Comparison of ENCODE assay signal across 20 cellular contexts in the genomic region with DNA sequence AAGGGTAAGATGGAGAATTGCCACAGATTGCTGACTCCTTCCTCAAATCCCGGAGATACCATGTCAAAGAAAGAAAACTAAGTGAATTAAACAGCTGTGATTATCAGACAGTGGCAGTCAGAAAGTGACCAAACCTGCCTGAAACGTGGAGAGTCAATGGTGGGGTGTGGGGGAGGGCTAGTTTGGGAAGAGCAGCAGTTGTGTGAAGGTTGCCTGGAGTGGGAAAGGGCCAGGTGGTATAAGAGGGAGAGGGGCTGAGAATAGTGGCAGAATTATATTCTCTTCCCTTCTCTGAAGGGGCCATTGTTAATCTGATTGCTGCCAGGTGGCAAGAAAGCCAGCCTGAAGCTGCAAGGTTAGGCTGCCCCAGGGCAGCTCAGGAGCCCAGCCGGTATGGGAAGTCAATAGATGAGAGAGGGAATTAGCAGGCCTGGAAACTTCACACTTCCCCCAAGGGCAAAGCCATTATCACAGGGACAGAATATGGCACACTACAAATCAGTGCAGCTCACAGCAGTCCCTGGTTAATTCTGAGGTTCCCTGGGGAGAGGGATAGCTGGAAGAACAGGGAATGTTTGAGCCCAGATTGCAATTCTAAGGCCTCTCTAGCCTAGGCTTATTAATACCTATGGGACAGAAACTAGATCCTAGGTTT.
A peak's percentile ranks its signal among the peaks of the same experiment; 100 is the strongest.
DNase-seq lines count a peak whose midpoint lies in the region; ATAC-seq, FAIRE-seq and TF ChIP-seq lines count a peak whose summit lies in the region.
"Had no signal": no experiment of that assay in that cellular context is flagged by ENCODE, and none has a peak within 500 bp of the region (broad histone marks: within the 10 kb centered on the region; RNA-seq: fewer than 3 reads in every experiment).

No MANE protein-coding gene starts in this region.

- peaks cover 0 to 5% of the 10 kb centered on the region in 2 donors for H3K27me3 Mint-ChIP-seq in natural killer cell treated with Interleukin-12 subunit alpha and Interleukin-12 subunit beta and Interleukin-15 and Interleukin-18, amount 100 ng/mL, for 72 hours
- H3K27me3 Mint-ChIP-seq: activated CD8-positive, alpha-beta memory T cell treated with anti-CD3 and anti-CD28 coated beads, Interleukin-2, amount 10 ng/mL, durations not matched to agents 7 days and 5 days had no signal

- H3K36me3 ChIP-seq in SJCRH30 = no peaks in the 10 kb centered on the region
- no peaks in the 10 kb centered on the region for H3K36me3 ChIP-seq in pancreas
- no peaks in the 10 kb centered on the region for H3K36me3 ChIP-seq in HepG2 (replicated peaks in 1 of 2; ENCODE audit: control insufficient read depth in 1 of 2, insufficient read depth in 2 of 2, low read length in 2 of 2)
- H3K36me3 ChIP-seq: MG63, tibial artery had no signal

- TF ChIP-seq CTCF in pancreas (IDR thresholded peaks at IDR 0.05) = no peak
- no peak for TF ChIP-seq CTCF in HepG2 (CRISPR knock-in tag; IDR thresholded peaks at IDR 0.05)

- no peaks in the 10 kb centered on the region for H3K9me3 ChIP-seq in SJCRH30 (replicated peaks)
- no peaks in the 10 kb centered on the region for H3K9me3 ChIP-seq in pancreas
- no peaks in the 10 kb centered on the region for H3K9me3 ChIP-seq in HepG2 (ENCODE audit: low read length)
- H3K9me3 ChIP-seq: MG63, tibial artery had no signal

- no peaks in the 10 kb centered on the region for H3K79me2 ChIP-seq in HepG2 (ENCODE audit: insufficient read depth, low read length)

- TF ChIP-seq POLR2A in HepG2 (IDR thresholded peaks at IDR 0.05; ENCODE audit: insufficient read depth in 1 of 2, low read depth in 2 of 2, low read length in 2 of 2) = no peak

- H3K4me3 ChIP-seq in SJCRH30 (no peak overlapping the region), pancreas (no peak overlapping the region), HepG2 (replicated peaks in 1 of 3; ENCODE audit: insufficient read depth in 1 of 3, low read depth in 2 of 3, low read length in 3 of 3) (no peak overlapping the region)
- H3K4me3 ChIP-seq: MG63, tibial artery had no signal

- no peak overlapping the region for H3K4me3 Mint-ChIP-seq in natural killer cell treated with Interleukin-12 subunit alpha and Interleukin-12 subunit beta and Interleukin-15 and Interleukin-18, amount 100 ng/mL, for 72 hours
- H3K4me3 Mint-ChIP-seq: activated CD8-positive, alpha-beta memory T cell treated with anti-CD3 and anti-CD28 coated beads, Interleukin-2, amount 10 ng/mL, durations not matched to agents 7 days and 5 days; CD14-positive monocyte had no signal

- no peak for TF ChIP-seq RAD21 in HepG2 (CRISPR knock-in tag; IDR thresholded peaks at IDR 0.05)

- no peak for FAIRE-seq in pancreas (lab: Jason Lieb, UNC)
- no peak for FAIRE-seq in HepG2 (lab: Jason Lieb, UNC)

- H4K20me1 ChIP-seq in HepG2 (ENCODE audit: insufficient read depth, low read length) = no peaks in the 10 kb centered on the region

- H3K27ac ChIP-seq in SJCRH30 = peak overlapping the region; percentile 10
- H3K27ac ChIP-seq in pancreas = peak overlapping the region; percentile 28 to 72 (median 50)
- H3K27ac ChIP-seq in HepG2 (ENCODE audit: extremely low read length, insufficient read depth, low read length) = no peak overlapping the region
- H3K27ac ChIP-seq: epithelial cell of prostate, tibial artery had no signal

- intact Hi-C loops in pancreas (cut with DNase I) = no loop called here
- intact Hi-C loops in HepG2 (cut with micrococcal nuclease; ENCODE audit: unreplicated experiment) = no loop called here

- no peaks in the 10 kb centered on the region for H3K9me3 Mint-ChIP-seq in natural killer cell treated with Interleukin-12 subunit alpha and Interleukin-12 subunit beta and Interleukin-15 and Interleukin-18, amount 100 ng/mL, for 72 hours
- H3K9me3 Mint-ChIP-seq: activated T-helper 2 cell treated with anti-CD3 and anti-CD28 coated beads, Interferon-gamma antibody, Interleukin-2, Interleukin-4, amounts not matched to agents 10 μg/mL and 5 μg/mL and 100 μg/mL, durations not matched to agents 14 hours and 24 hours and 36 hours had no signal

- H3K4me1 ChIP-seq in SJCRH30 = peaks cover 7% of the 10 kb centered on the region; the same call in 1 of the 2 replicates
- peaks cover 3 to 29% (median 19%) of the 10 kb centered on the region in 3 donors for H3K4me1 ChIP-seq in pancreas
- H3K4me1 ChIP-seq in HepG2 (ENCODE audit: insufficient read depth, low read length) = no peaks in the 10 kb centered on the region
- H3K4me1 ChIP-seq: tibial artery had no signal

- no peaks in the 10 kb centered on the region for H3K36me3 Mint-ChIP-seq in natural killer cell treated with Interleukin-12 subunit alpha and Interleukin-12 subunit beta and Interleukin-15 and Interleukin-18, amount 100 ng/mL, for 72 hours
- H3K36me3 Mint-ChIP-seq: activated CD8-positive, alpha-beta memory T cell treated with anti-CD3 and anti-CD28 coated beads, Interleukin-2, amount 10 ng/mL, durations not matched to agents 7 days and 5 days; CD14-positive monocyte had no signal

- no peak for TF ChIP-seq EP300 in HepG2 (IDR thresholded peaks at IDR 0.05; ENCODE audit: low read depth in 2 of 2, low read length in 2 of 2)
- TF ChIP-seq EP300 in HepG2 (CRISPR knock-in tag; IDR thresholded peaks at IDR 0.05; ENCODE audit: borderline replicate concordance) = no peak

- ATAC-seq in pancreas (peak; percentile 73 to 84 (median 80)), HepG2 (no peak), HG02610 (IDR thresholded peaks at IDR 0.05; ENCODE audit: unreplicated experiment) (no peak)
- ATAC-seq in natural killer cell treated with Interleukin-12 subunit alpha and Interleukin-12 subunit beta and Interleukin-15 and Interleukin-18, amount 100 ng/mL, for 72 hours = no peak
- ATAC-seq: activated CD8-positive, alpha-beta memory T cell treated with anti-CD3 and anti-CD28 coated beads, Interleukin-2, amount 10 ng/mL, durations not matched to agents 7 days and 5 days; left cardiac atrium had no signal

- no peak overlapping the region for H3K27ac Mint-ChIP-seq in natural killer cell treated with Interleukin-12 subunit alpha and Interleukin-12 subunit beta and Interleukin-15 and Interleukin-18, amount 100 ng/mL, for 72 hours
- H3K27ac Mint-ChIP-seq: activated CD8-positive, alpha-beta memory T cell treated with anti-CD3 and anti-CD28 coated beads, Interleukin-2, amount 10 ng/mL, durations not matched to agents 7 days and 5 days; activated T-helper 2 cell treated with anti-CD3 and anti-CD28 coated beads, Interferon-gamma antibody, Interleukin-2, Interleukin-4, amounts not matched to agents 10 μg/mL and 5 μg/mL and 100 μg/mL, durations not matched to agents 14 hours and 24 hours and 36 hours had no signal

- DNase-seq in NCI-H2171 treated with DMSO at 0.1 percent for 48 hours (lab: John Stamatoyannopoulos, UW) (peak; percentile 38), NCI-H2171 (lab: John Stamatoyannopoulos, UW) (no peak), NCI-H146 treated with DMSO at 0.1 percent for 48 hours (lab: John Stamatoyannopoulos, UW; ENCODE audit: unreplicated experiment) (peak; percentile 20), SJCRH30 (peak; percentile 44 to 78), pancreas (peak in 3 of 6 donors; percentile 36 to 71 (median 60)), HepG2 (ENCODE audit: low spot score) (no peak)
- DNase-seq in natural killer cell treated with Interleukin-12 subunit alpha and Interleukin-12 subunit beta and Interleukin-15 and Interleukin-18, amount 100 ng/mL, for 72 hours (ENCODE audit: low spot score) = no peak
- DNase-seq: ACHN; activated CD8-positive, alpha-beta memory T cell treated with anti-CD3 and anti-CD28 coated beads, Interleukin-2, amount 10 ng/mL, durations not matched to agents 7 days and 5 days; dermis blood vessel endothelial cell; foreskin melanocyte; left cardiac atrium; MG63; stimulated activated CD4-positive, alpha-beta T cell treated with anti-CD3 and anti-CD28 coated beads, Interleukin-12 subunit alpha, Interleukin-12 subunit beta, amount 100 ng/mL, for 4 hours; T1000; tibial artery had no signal

- in situ Hi-C loops in HepG2 (cut with HindIII; ENCODE audit: extremely low pct_ligation_motif_present, low pct_unique_long_range_greater_than_20kb) = no loop called here

- BruUV-seq in HepG2 (replicated peaks; lab: Mats Ljungman, UMichigan) = no TSS peak

- no peak overlapping the region for H2AFZ ChIP-seq in HepG2 (ENCODE audit: low read length)

- WGBS in pancreas, 2 donors = 12% methylated on average over 3 of the region's 3 CpGs
- 33% methylated on average over 3 of the region's 3 CpGs for WGBS in HepG2 (ENCODE audit: low lambda C conversion rate)

- H3K9ac ChIP-seq in HepG2 (ENCODE audit: insufficient read depth, low read depth, low read length) = no peak overlapping the region

- POLR2A ChIA-PET in HepG2 (lab: Yijun Ruan, JAX) = no interaction called here

- peaks cover 0 to 3% of the 10 kb centered on the region in 2 donors for H3K4me1 Mint-ChIP-seq in natural killer cell treated with Interleukin-12 subunit alpha and Interleukin-12 subunit beta and Interleukin-15 and Interleukin-18, amount 100 ng/mL, for 72 hours (ENCODE audit: low read depth in 2 of 2)
- H3K4me1 Mint-ChIP-seq: activated CD8-positive, alpha-beta memory T cell treated with anti-CD3 and anti-CD28 coated beads, Interleukin-2, amount 10 ng/mL, durations not matched to agents 7 days and 5 days; CD14-positive monocyte had no signal

- CTCF ChIA-PET in HepG2 (lab: Yijun Ruan, JAX; ENCODE audit: low intra/inter-chr PET ratio, low total read pairs) = no interaction called here

- no peaks in the 10 kb centered on the region for H3K27me3 ChIP-seq in SJCRH30
- no peaks in the 10 kb centered on the region for H3K27me3 ChIP-seq in pancreas
- H3K27me3 ChIP-seq in HepG2 (ENCODE audit: control insufficient read depth in 1 of 2, insufficient read depth in 2 of 2, low read length in 2 of 2) = 0 out of 5 replicates have a peak, but pooled peaks cover 0 to 5% of the 10 kb centered on the region in 2 experiments
- H3K27me3 ChIP-seq: MG63, tibial artery had no signal

- H3K4me2 ChIP-seq in HepG2 (ENCODE audit: low read depth, low read length) = no peak overlapping the region

TF ChIP-seq in HepG2, 621 proteins besides CTCF, POLR2A, EP300 and RAD21 (continues in another document):
- TF ChIP-seq KAT7 (CRISPR knock-in tag; IDR thresholded peaks at IDR 0.05; ENCODE audit: borderline replicate concordance) (no peak), TMF1 (CRISPR knock-in tag; IDR thresholded peaks at IDR 0.05; ENCODE audit: low read depth) (no peak), SMARCE1 (IDR thresholded peaks at IDR 0.05; ENCODE audit: borderline replicate concordance) (no peak), ELF3 (CRISPR knock-in tag; IDR thresholded peaks at IDR 0.05) (no peak), ZNF296 (CRISPR knock-in tag; conservative IDR thresholded peaks at IDR 0.05) (no peak), RBM39 (IDR thresholded peaks at IDR 0.05; ENCODE audit: low read depth, low read length, poor library complexity, severe bottlenecking) (no peak)

Comparison
In these comparisons a context has a peak if more than half of its experiments do, and no peak if none do; other contexts are left out.
1. DNase-seq: peak in NCI-H2171 treated with DMSO at 0.1 percent for 48 hours (single experiment), NCI-H146 treated with DMSO at 0.1 percent for 48 hours (single experiment) and SJCRH30 (2 of 2); none in NCI-H2171 (single experiment), natural killer cell treated with Interleukin-12 subunit alpha and Interleukin-12 subunit beta and Interleukin-15 and Interleukin-18, amount 100 ng/mL, for 72 hours (single experiment) and HepG2 (single experiment).
2. ATAC-seq: peak in pancreas (4 of 4); none in natural killer cell treated with Interleukin-12 subunit alpha and Interleukin-12 subunit beta and Interleukin-15 and Interleukin-18, amount 100 ng/mL, for 72 hours (0 of 2), HepG2 (single experiment) and HG02610 (single experiment).